ENCODE assay signal across 8 cellular contexts in the genomic region with DNA sequence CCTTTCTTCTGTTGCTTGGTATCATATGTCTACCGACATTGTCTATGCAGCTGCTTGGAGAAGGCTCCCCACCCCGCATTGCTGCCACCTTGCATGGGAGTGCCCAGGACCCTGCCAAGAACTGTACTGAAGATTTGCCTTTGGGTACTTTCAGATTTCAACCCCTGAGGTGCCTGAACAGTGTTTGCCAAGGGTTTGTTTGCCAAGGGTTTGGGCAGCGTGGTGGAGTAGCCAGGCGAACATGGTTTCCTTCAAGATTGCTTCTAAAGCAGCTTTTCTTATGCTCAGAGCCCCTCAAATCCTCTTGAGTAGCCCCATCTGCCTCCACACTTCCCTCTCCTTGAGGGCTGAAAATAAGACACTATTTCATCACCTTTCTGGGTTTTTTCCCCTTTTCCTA.
"Had no signal": no experiment of that assay in that cellular context is flagged by ENCODE, and none has a peak within 500 bp of the region (broad histone marks: within the 10 kb centered on the region; RNA-seq: fewer than 3 reads in every experiment).

No MANE protein-coding gene starts in this region.

- DNase-seq: GM23248, H9, HFFc6, KBM-7 had no signal

- H3K27ac ChIP-seq: GM23248, HL-60 had no signal

- H3K4me3 Mint-ChIP-seq: H9, HFFc6, IgD-negative memory B cell had no signal

- ATAC-seq: HCT116, HepG2 had no signal

- H3K4me3 ChIP-seq: GM23248 had no signal

- H3K9me3 Mint-ChIP-seq: HFFc6, IgD-negative memory B cell had no signal

- H2AFZ ChIP-seq: GM23248 had no signal

- H3K27ac Mint-ChIP-seq: H9, HFFc6, IgD-negative memory B cell had no signal
